2 cellular contexts compared by ENCODE assay signal in the genomic region with DNA sequence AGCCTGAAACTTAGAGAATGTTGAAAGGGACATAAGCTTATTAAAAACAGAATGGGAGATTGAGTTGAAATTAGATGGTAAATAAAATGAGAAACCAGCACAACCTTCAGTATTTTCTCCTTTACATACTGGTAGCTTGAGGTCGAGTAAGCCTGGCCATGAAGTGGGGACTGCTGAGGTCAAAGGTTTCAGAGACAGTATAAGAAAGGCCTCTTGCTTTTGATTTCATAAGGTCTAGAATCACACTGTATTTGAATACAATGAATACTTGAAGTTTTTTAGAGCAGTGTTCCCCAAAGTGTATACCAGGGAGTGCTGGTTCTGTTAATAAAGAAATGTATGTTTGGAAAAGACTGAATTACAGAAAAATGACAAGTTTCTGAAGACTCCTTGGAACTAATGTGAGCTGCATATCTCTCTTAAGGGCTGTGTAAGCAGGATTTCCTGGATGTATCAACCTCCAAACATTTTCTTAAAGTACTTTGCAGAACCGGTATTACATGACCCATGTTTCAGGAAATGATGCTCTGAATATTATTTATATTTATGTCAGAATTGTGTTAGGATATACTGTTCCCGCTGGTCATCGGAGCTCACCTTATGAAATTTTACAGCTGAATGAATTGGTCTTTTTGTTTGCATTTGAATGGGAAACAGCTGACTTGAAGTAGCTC.
TF ChIP-seq lines count a peak whose summit lies in the region.

No MANE protein-coding gene starts in this region.

TF ChIP-seq in IMR-90, 13 proteins besides CTCF, POLR2A, EP300 and RAD21 (continued from another document):
- TF ChIP-seq CEBPB (IDR thresholded peaks at IDR 0.05; ENCODE audit: low read depth, low read length): no peak
- TF ChIP-seq NFE2L2 (IDR thresholded peaks at IDR 0.05; ENCODE audit: low read depth, low read length): no peak
- TF ChIP-seq, protein P1, sequence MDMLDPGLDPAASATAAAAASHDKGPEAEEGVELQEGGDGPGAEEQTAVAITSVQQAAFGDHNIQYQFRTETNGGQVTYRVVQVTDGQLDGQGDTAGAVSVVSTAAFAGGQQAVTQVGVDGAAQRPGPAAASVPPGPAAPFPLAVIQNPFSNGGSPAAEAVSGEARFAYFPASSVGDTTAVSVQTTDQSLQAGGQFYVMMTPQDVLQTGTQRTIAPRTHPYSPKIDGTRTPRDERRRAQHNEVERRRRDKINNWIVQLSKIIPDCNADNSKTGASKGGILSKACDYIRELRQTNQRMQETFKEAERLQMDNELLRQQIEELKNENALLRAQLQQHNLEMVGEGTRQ (IDR thresholded peaks at IDR 0.05; ENCODE audit: low read depth, low read length): no peak
- no peak for TF ChIP-seq MAFK (IDR thresholded peaks at IDR 0.05; ENCODE audit: low read depth, low read length)
- TF ChIP-seq CHD1 (IDR thresholded peaks at IDR 0.05; ENCODE audit: low read depth, low read length): no peak
- no peak for TF ChIP-seq MAZ (IDR thresholded peaks at IDR 0.05; ENCODE audit: borderline replicate concordance, low read depth, low read length)
- TF ChIP-seq, protein P2, sequence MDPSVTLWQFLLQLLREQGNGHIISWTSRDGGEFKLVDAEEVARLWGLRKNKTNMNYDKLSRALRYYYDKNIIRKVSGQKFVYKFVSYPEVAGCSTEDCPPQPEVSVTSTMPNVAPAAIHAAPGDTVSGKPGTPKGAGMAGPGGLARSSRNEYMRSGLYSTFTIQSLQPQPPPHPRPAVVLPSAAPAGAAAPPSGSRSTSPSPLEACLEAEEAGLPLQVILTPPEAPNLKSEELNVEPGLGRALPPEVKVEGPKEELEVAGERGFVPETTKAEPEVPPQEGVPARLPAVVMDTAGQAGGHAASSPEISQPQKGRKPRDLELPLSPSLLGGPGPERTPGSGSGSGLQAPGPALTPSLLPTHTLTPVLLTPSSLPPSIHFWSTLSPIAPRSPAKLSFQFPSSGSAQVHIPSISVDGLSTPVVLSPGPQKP (IDR thresholded peaks at IDR 0.05; ENCODE audit: borderline replicate concordance, low read depth, low read length): no peak
- no peak for TF ChIP-seq RCOR1 (IDR thresholded peaks at IDR 0.05; ENCODE audit: insufficient replicate concordance, low read length)
- no peak for TF ChIP-seq MXI1 (IDR thresholded peaks at IDR 0.05; ENCODE audit: borderline replicate concordance, low read depth, low read length)

TF ChIP-seq in neural cell, 6 proteins besides CTCF, POLR2A, EP300 and RAD21:
- TF ChIP-seq, protein P3, sequence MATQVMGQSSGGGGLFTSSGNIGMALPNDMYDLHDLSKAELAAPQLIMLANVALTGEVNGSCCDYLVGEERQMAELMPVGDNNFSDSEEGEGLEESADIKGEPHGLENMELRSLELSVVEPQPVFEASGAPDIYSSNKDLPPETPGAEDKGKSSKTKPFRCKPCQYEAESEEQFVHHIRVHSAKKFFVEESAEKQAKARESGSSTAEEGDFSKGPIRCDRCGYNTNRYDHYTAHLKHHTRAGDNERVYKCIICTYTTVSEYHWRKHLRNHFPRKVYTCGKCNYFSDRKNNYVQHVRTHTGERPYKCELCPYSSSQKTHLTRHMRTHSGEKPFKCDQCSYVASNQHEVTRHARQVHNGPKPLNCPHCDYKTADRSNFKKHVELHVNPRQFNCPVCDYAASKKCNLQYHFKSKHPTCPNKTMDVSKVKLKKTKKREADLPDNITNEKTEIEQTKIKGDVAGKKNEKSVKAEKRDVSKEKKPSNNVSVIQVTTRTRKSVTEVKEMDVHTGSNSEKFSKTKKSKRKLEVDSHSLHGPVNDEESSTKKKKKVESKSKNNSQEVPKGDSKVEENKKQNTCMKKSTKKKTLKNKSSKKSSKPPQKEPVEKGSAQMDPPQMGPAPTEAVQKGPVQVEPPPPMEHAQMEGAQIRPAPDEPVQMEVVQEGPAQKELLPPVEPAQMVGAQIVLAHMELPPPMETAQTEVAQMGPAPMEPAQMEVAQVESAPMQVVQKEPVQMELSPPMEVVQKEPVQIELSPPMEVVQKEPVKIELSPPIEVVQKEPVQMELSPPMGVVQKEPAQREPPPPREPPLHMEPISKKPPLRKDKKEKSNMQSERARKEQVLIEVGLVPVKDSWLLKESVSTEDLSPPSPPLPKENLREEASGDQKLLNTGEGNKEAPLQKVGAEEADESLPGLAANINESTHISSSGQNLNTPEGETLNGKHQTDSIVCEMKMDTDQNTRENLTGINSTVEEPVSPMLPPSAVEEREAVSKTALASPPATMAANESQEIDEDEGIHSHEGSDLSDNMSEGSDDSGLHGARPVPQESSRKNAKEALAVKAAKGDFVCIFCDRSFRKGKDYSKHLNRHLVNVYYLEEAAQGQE (IDR thresholded peaks at IDR 0.05; ENCODE audit: borderline replicate concordance): no peak
- no peak for TF ChIP-seq POLR2AphosphoS5 (IDR thresholded peaks at IDR 0.05)
- TF ChIP-seq MXI1 (conservative IDR thresholded peaks at IDR 0.05; ENCODE audit: poor library complexity, severe bottlenecking): no peak
- no peak for TF ChIP-seq SMC3 (conservative IDR thresholded peaks at IDR 0.05; ENCODE audit: poor library complexity)
- no peak for TF ChIP-seq TAF1 (IDR thresholded peaks at IDR 0.05; ENCODE audit: low read depth)
- no peak for TF ChIP-seq EZH2 (IDR thresholded peaks at IDR 0.05; ENCODE audit: borderline replicate concordance, insufficient read depth, low read length, poor library complexity, severe bottlenecking)
